ENCODE assay signal across 27 cellular contexts in genomic region chr2:184689633-184690032, GRCh38.
"Had no signal": no experiment of that assay in that cellular context is flagged by ENCODE, and none has a peak within 500 bp of the region (broad histone marks: within the 10 kb centered on the region; RNA-seq: fewer than 3 reads in every experiment).

No MANE protein-coding gene starts in this region.

- H3K4me1 Mint-ChIP-seq: activated naive CD8-positive, alpha-beta T cell treated with anti-CD3 and anti-CD28 coated beads for 36 hours had no signal

- DNase-seq: activated CD4-positive, alpha-beta T cell treated with anti-CD3 and anti-CD28 coated beads for 4 hours; activated CD4-positive, alpha-beta T cell treated with anti-CD3 and anti-CD28 coated beads, Interleukin-2, amount 50 U/mL, for 4 hours; activated CD8-positive, alpha-beta memory T cell treated with anti-CD3 and anti-CD28 coated beads for 24 hours; activated effector memory CD4-positive, alpha-beta T cell treated with Interleukin-2 at 50 U/mL for 16 hours; activated naive CD4-positive, alpha-beta T cell treated with Interleukin-2 at 50 U/mL for 16 hours; activated naive CD8-positive, alpha-beta T cell treated with anti-CD3 and anti-CD28 coated beads for 36 hours; amniotic stem cell; central memory CD4-positive, alpha-beta T cell; effector CD8-positive, alpha-beta T cell; esophagus squamous epithelium; foreskin melanocyte; left ventricle myocardium inferior; posterior cingulate gyrus; right cardiac atrium; stimulated activated CD4-positive, alpha-beta T cell treated with anti-CD3 and anti-CD28 coated beads, Interleukin-12 subunit alpha, Interleukin-12 subunit beta, amount 100 ng/mL, for 4 hours; stimulated activated CD4-positive, alpha-beta T cell treated with anti-CD3 and anti-CD28 coated beads, Interleukin-4, amount 100 ng/mL, for 1 hour; T-helper 1 cell; tibial artery; upper lobe of right lung had no signal

- H3K4me3 ChIP-seq: esophagus squamous epithelium, left ventricle myocardium inferior, lung, tibial artery, upper lobe of right lung had no signal

- H3K9me3 Mint-ChIP-seq: activated naive CD8-positive, alpha-beta T cell treated with anti-CD3 and anti-CD28 coated beads for 36 hours; nephron; stimulated activated naive CD8-positive, alpha-beta T cell treated with anti-CD3 and anti-CD28 coated beads, Interleukin-15, Interleukin-2, amounts not matched to agents 100 ng/mL and 50 ng/mL, for 24 hours had no signal

- H3K4me3 Mint-ChIP-seq: activated naive CD8-positive, alpha-beta T cell treated with anti-CD3 and anti-CD28 coated beads for 36 hours; nephron; stimulated activated naive CD8-positive, alpha-beta T cell treated with anti-CD3 and anti-CD28 coated beads, Interleukin-15, Interleukin-2, amounts not matched to agents 100 ng/mL and 50 ng/mL, for 24 hours had no signal

- H3K27me3 ChIP-seq: esophagus squamous epithelium, tibial artery, upper lobe of right lung had no signal

- H3K4me1 ChIP-seq: esophagus squamous epithelium, left ventricle myocardium inferior, tibial artery, upper lobe of right lung had no signal

- H3K36me3 ChIP-seq: esophagus squamous epithelium, left ventricle myocardium inferior, tibial artery, upper lobe of right lung had no signal

- H3K9me3 ChIP-seq: esophagus squamous epithelium, left ventricle myocardium inferior, tibial artery, upper lobe of right lung had no signal

- H3K27ac Mint-ChIP-seq: activated naive CD8-positive, alpha-beta T cell treated with anti-CD3 and anti-CD28 coated beads for 36 hours; nephron; stimulated activated naive CD8-positive, alpha-beta T cell treated with anti-CD3 and anti-CD28 coated beads, Interleukin-15, Interleukin-2, amounts not matched to agents 100 ng/mL and 50 ng/mL, for 24 hours had no signal

- H3K27ac ChIP-seq: epithelial cell of prostate, esophagus squamous epithelium, left ventricle myocardium inferior, tibial artery, upper lobe of right lung, VCaP had no signal

- H3K27me3 Mint-ChIP-seq: activated naive CD8-positive, alpha-beta T cell treated with anti-CD3 and anti-CD28 coated beads for 36 hours; stimulated activated naive CD8-positive, alpha-beta T cell treated with anti-CD3 and anti-CD28 coated beads, Interleukin-15, Interleukin-2, amounts not matched to agents 100 ng/mL and 50 ng/mL, for 24 hours had no signal

- H3K36me3 Mint-ChIP-seq: activated naive CD8-positive, alpha-beta T cell treated with anti-CD3 and anti-CD28 coated beads for 36 hours had no signal

- FAIRE-seq: astrocyte, colon, islet of Langerhans had no signal
